Comparison of ENCODE assay signal across 8 cellular contexts in genomic region chr19:49436381-49437017, GRCh38. TPM values are rescaled to one million over a fixed set of nuclear protein-coding genes. Genes with fewer than 3 reads are reported as not detected.
DNase-seq lines count a peak whose midpoint lies in the region; ATAC-seq and TF ChIP-seq lines count a peak whose summit lies in the region.
"Had no signal": no experiment of that assay in that cellular context is flagged by ENCODE, and none has a peak within 500 bp of the region (broad histone marks: within the 10 kb centered on the region; RNA-seq: fewer than 3 reads in every experiment).

No MANE protein-coding gene starts in this region.

- H3K4me2 ChIP-seq in HCT116 (ENCODE audit: low read length) (no peak overlapping the region), mesenchymal stem cell (ENCODE audit: low read length, poor library complexity, severe bottlenecking) (no peak overlapping the region)

- CTCF ChIA-PET in HCT116 (lab: Charles Lee), result no interaction called here

- H3K14ac ChIP-seq in mesenchymal stem cell (ENCODE audit: low read length in 2 of 2), result no peak overlapping the region

- TF ChIP-seq CTCF in HCT116 (IDR thresholded peaks at IDR 0.05 in 2 of 3, conservative IDR thresholded peaks at IDR 0.05 in 1 of 3; ENCODE audit: borderline replicate concordance in 1 of 3, insufficient read depth in 1 of 3, low read depth in 2 of 3, low read length in 2 of 3) (no peak), endodermal cell (conservative IDR thresholded peaks at IDR 0.05) (no peak)

- no peak for TF ChIP-seq RAD21 in HCT116 (IDR thresholded peaks at IDR 0.05; ENCODE audit: low read depth)

- H3K9me3 ChIP-seq in HCT116 (ENCODE audit: control insufficient read depth in 1 of 2, insufficient read depth in 1 of 2, low read depth in 1 of 2, low read length in 2 of 2) (no peaks in the 10 kb centered on the region), endodermal cell (ENCODE audit: control insufficient read depth, low read length) (no peaks in the 10 kb centered on the region), mesenchymal stem cell (ENCODE audit: control insufficient read depth, low read length) (no peaks in the 10 kb centered on the region)
- H3K9me3 ChIP-seq: right atrium auricular region had no signal

- no peak overlapping the region for H3K18ac ChIP-seq in mesenchymal stem cell (ENCODE audit: low read depth in 1 of 2, low read length in 2 of 2)

- no peak overlapping the region for H3K27ac Mint-ChIP-seq in endodermal cell

- POLR2A ChIA-PET in HCT116 (lab: Charles Lee), result no interaction called here

- no peak overlapping the region for H2BK15ac ChIP-seq in mesenchymal stem cell (ENCODE audit: low read depth, poor library complexity, severe bottlenecking)

- H4K20me1 ChIP-seq in HCT116 (ENCODE audit: insufficient read depth), result no peaks in the 10 kb centered on the region

- no peak overlapping the region for H2AK5ac ChIP-seq in mesenchymal stem cell (ENCODE audit: low read length, severe bottlenecking)

- H4K8ac ChIP-seq in mesenchymal stem cell (ENCODE audit: low read length), result no peak overlapping the region

- H3K79me1 ChIP-seq in mesenchymal stem cell (replicated peaks; ENCODE audit: low read length, poor library complexity, severe bottlenecking), result no peaks in the 10 kb centered on the region

- no peak overlapping the region for H3K4me3 Mint-ChIP-seq in endodermal cell

- H2BK120ac ChIP-seq in mesenchymal stem cell (ENCODE audit: low read depth, low read length), result no peak overlapping the region

- H3K9me2 ChIP-seq in HCT116 (ENCODE audit: insufficient read depth), result no peaks in the 10 kb centered on the region

- peaks cover 97% of the 10 kb centered on the region for H3K27me3 Mint-ChIP-seq in endodermal cell (ENCODE audit: insufficient read depth)

- RAD21 ChIA-PET in HCT116 (lab: Charles Lee; ENCODE audit: low non-redundant PET in 1 of 2, low total read pairs in 2 of 2, uncharacterized antibody in 2 of 2, unreplicated experiment in 2 of 2), result no interaction called here

- H2BK5ac ChIP-seq in mesenchymal stem cell (ENCODE audit: low read depth, low read length, poor library complexity, severe bottlenecking), result no peak overlapping the region

- peaks cover 21% of the 10 kb centered on the region for H3K27me3 ChIP-seq in HCT116 (ENCODE audit: insufficient read depth, low read length)
- peaks cover 100% of the 10 kb centered on the region for H3K27me3 ChIP-seq in endodermal cell (ENCODE audit: control insufficient read depth, insufficient read depth, low read length, poor library complexity, severe bottlenecking)
- peaks cover 58 to 78% of the 10 kb centered on the region in 2 experiments for H3K27me3 ChIP-seq in mesenchymal stem cell (ENCODE audit: control insufficient read depth in 1 of 2, insufficient read depth in 1 of 2, low read length in 2 of 2)

- H3K4me1 ChIP-seq in HCT116 (ENCODE audit: control insufficient read depth in 1 of 2, insufficient read depth in 2 of 2, low read length in 2 of 2) (peaks cover 0 to 4% of the 10 kb centered on the region in 2 experiments; a peak in 1 of 4 replicates), endodermal cell (ENCODE audit: control insufficient read depth, insufficient read depth, low read length) (no peaks in the 10 kb centered on the region), mesenchymal stem cell (ENCODE audit: control insufficient read depth, insufficient read depth, low read depth, low read length) (peaks cover 8% of the 10 kb centered on the region)

- no peak overlapping the region for H4K91ac ChIP-seq in mesenchymal stem cell (ENCODE audit: low read length)

- peaks cover 14% of the 10 kb centered on the region for H3K9me3 Mint-ChIP-seq in endodermal cell

- no peak overlapping the region for H3K4ac ChIP-seq in mesenchymal stem cell (ENCODE audit: low read depth in 1 of 2, low read length in 2 of 2)

- H3K79me2 ChIP-seq in HCT116 (ENCODE audit: insufficient read depth, low read length), result no peaks in the 10 kb centered on the region

- peaks cover 4% of the 10 kb centered on the region for H3K36me3 Mint-ChIP-seq in endodermal cell (ENCODE audit: low read depth)

- BruUV-seq in HCT116 (replicated peaks; lab: Mats Ljungman, UMichigan), result no TSS peak

- no peak overlapping the region for H2BK12ac ChIP-seq in mesenchymal stem cell (ENCODE audit: low read length in 2 of 2)

- no peaks in the 10 kb centered on the region for H3K4me1 Mint-ChIP-seq in endodermal cell

- no peak overlapping the region for H2AFZ ChIP-seq in HCT116 (ENCODE audit: low read depth, low read length, poor library complexity, severe bottlenecking)
- no peak overlapping the region for H2AFZ ChIP-seq in mesenchymal stem cell (ENCODE audit: low read depth, low read length)

- H3K36me3 ChIP-seq in HCT116 (ENCODE audit: control insufficient read depth in 1 of 2, insufficient read depth in 2 of 2, low read length in 2 of 2), result no peaks in the 10 kb centered on the region
- H3K36me3 ChIP-seq in endodermal cell (ENCODE audit: control insufficient read depth, insufficient read depth, low read length), result no peaks in the 10 kb centered on the region
- no peaks in the 10 kb centered on the region for H3K36me3 ChIP-seq in mesenchymal stem cell (ENCODE audit: control insufficient read depth in 1 of 2, insufficient read depth in 2 of 2, low read depth in 1 of 2, low read length in 2 of 2)
- H3K36me3 ChIP-seq: right atrium auricular region had no signal

- intact Hi-C loops in HCT116 (cut with micrococcal nuclease), result no loop called here

- DNase-seq in HCT116 (ENCODE audit: low read depth, low spot score) (no peak), endodermal cell (peak; percentile 94), mesenchymal stem cell (no peak)
- DNase-seq in activated CD4-positive, alpha-beta T cell treated with anti-CD3 and anti-CD28 coated beads for 48 hours, result peak; percentile 86
- peak in 2 of 3 donors; percentile 55 to 70 for DNase-seq in stimulated activated CD4-positive, alpha-beta T cell treated with anti-CD3 and anti-CD28 coated beads, TNF-alpha, amount 100 ng/mL, for 48 hours (ENCODE audit: low read depth in 3 of 3)

- H3K27ac ChIP-seq in HCT116 (ENCODE audit: low read depth, low read length), result no peak overlapping the region
- H3K27ac ChIP-seq in endodermal cell (ENCODE audit: low read depth, low read length), result no peak overlapping the region
- no peak overlapping the region for H3K27ac ChIP-seq in mesenchymal stem cell (ENCODE audit: low read length, poor library complexity, severe bottlenecking)
- H3K27ac ChIP-seq: right atrium auricular region had no signal

- 57 to 64% methylated on average over 21 to 42 of the region's 42 CpGs for WGBS in endodermal cell (ENCODE audit: insufficient coverage in 1 of 2, insufficient read length in 1 of 2), 2 experiments
- 14% methylated on average over 42 of the region's 42 CpGs for WGBS in mesenchymal stem cell

- H3K4me3 ChIP-seq in HCT116 (replicated peaks in 1 of 2; ENCODE audit: low read depth in 1 of 2, low read length in 2 of 2), result no peak overlapping the region
- no peak overlapping the region for H3K4me3 ChIP-seq in endodermal cell (ENCODE audit: low read length)
- no peak overlapping the region for H3K4me3 ChIP-seq in mesenchymal stem cell (ENCODE audit: insufficient read depth in 1 of 2, low read depth in 1 of 2, low read length in 2 of 2)
- H3K4me3 ChIP-seq: right atrium auricular region had no signal

- TF ChIP-seq POLR2A in HCT116 (IDR thresholded peaks at IDR 0.05; ENCODE audit: borderline replicate concordance, extremely low read depth, insufficient read depth, insufficient read length), result no peak

- ATAC-seq in HCT116, result peak; percentile 68
- ATAC-seq in GM21526 (IDR thresholded peaks at IDR 0.05; ENCODE audit: low FRiP score, unreplicated experiment), result no peak
- ATAC-seq in HG03565 (IDR thresholded peaks at IDR 0.05; ENCODE audit: unreplicated experiment), result no peak

- H3K23ac ChIP-seq in mesenchymal stem cell (ENCODE audit: low read length in 2 of 2), result peak overlapping the region in 1 of 2 experiments; percentile 37

- H3K9ac ChIP-seq in HCT116 (ENCODE audit: low read length), result no peak overlapping the region
- no peak overlapping the region for H3K9ac ChIP-seq in endodermal cell (ENCODE audit: extremely low read depth, low read length, poor library complexity, severe bottlenecking)
- no peak overlapping the region for H3K9ac ChIP-seq in mesenchymal stem cell (ENCODE audit: low read length)

TF ChIP-seq in HCT116, 20 proteins besides CTCF, POLR2A, EP300 and RAD21 (continues in another document):
- TF ChIP-seq ZFX (IDR thresholded peaks at IDR 0.05) (no peak), TCF7L2 (IDR thresholded peaks at IDR 0.05; ENCODE audit: borderline replicate concordance, extremely low read depth, insufficient read depth, insufficient read length) (no peak), EGR1 (IDR thresholded peaks at IDR 0.05; ENCODE audit: low read depth) (no peak), YY1 (IDR thresholded peaks at IDR 0.05; ENCODE audit: extremely low read depth, insufficient replicate concordance, low read depth, low read length) (no peak)

RNA-seq across cellular contexts. Expression of gene SLC17A7, which starts 4.8 kb away (rescaled TPM):
- total RNA-seq in HCT116 (2021; ENCODE audit: unreplicated experiment) (1.8 TPM), endodermal cell (under 1 TPM; 0.22 to 0.33 TPM)
- polyA plus RNA-seq in HCT116 (2012), result 2.0 and 2.4 TPM in 2 replicates
- 1.00 TPM for polyA plus RNA-seq in endodermal cell (2013, experiment 1 of 2)
- 1.1 TPM for polyA plus RNA-seq in endodermal cell (2013, experiment 2 of 2)
- 0.66 TPM for polyA plus RNA-seq in mesenchymal stem cell (2013, experiment 1 of 2)
- polyA plus RNA-seq in mesenchymal stem cell (2013, experiment 2 of 2), result 0.63 TPM

RNA-seq across cellular contexts. Expression of gene GFY, which starts 11.3 kb away (rescaled TPM):
- 2.6 TPM for total RNA-seq in HCT116 (2021; ENCODE audit: unreplicated experiment)
- 3.9 and 4.9 TPM in 2 replicates for polyA plus RNA-seq in HCT116 (2012)
- under 1 TPM in 1 of 2 donors, not detected in 1; 0.18 TPM for total RNA-seq in endodermal cell
- 0.53 TPM for polyA plus RNA-seq in endodermal cell (2013, experiment 1 of 2)
- 0.41 TPM for polyA plus RNA-seq in endodermal cell (2013, experiment 2 of 2)
- not detected for polyA plus RNA-seq in mesenchymal stem cell (2013, experiment 1 of 2)
- not detected for polyA plus RNA-seq in mesenchymal stem cell (2013, experiment 2 of 2)
- total RNA-seq: right atrium auricular region had no signal

RNA-seq across cellular contexts. Expression of gene PTH2, which starts 13.3 kb away (rescaled TPM):
- 9.5 TPM for total RNA-seq in HCT116 (2021; ENCODE audit: unreplicated experiment)
- polyA plus RNA-seq in HCT116 (2012), result 2.8 and 4.4 TPM in 2 replicates
- total RNA-seq in endodermal cell, result not detected
- polyA plus RNA-seq in endodermal cell (2013, experiment 1 of 2), result 0.64 TPM
- 0.79 TPM for polyA plus RNA-seq in endodermal cell (2013, experiment 2 of 2)
- not detected for polyA plus RNA-seq in mesenchymal stem cell (2013, experiment 1 of 2)
- polyA plus RNA-seq in mesenchymal stem cell (2013, experiment 2 of 2), result not detected
- total RNA-seq: right atrium auricular region had no signal

RNA-seq across cellular contexts. Expression of gene PIH1D1, which starts 15.1 kb away (rescaled TPM):
- total RNA-seq in HCT116 (2021; ENCODE audit: unreplicated experiment), result 152 TPM
- 165 and 183 TPM in 2 replicates for polyA plus RNA-seq in HCT116 (2012)
- total RNA-seq in endodermal cell, result 100 to 1,000 TPM; 128 to 133 TPM
- 100 TPM for polyA plus RNA-seq in endodermal cell (2013, experiment 1 of 2)
- 90.8 TPM for polyA plus RNA-seq in endodermal cell (2013, experiment 2 of 2)
- 54.8 TPM for polyA plus RNA-seq in mesenchymal stem cell (2013, experiment 1 of 2)
- polyA plus RNA-seq in mesenchymal stem cell (2013, experiment 2 of 2), result 53.7 TPM

RNA-seq across cellular contexts. Expression of gene ALDH16A1, which starts 16.5 kb away (rescaled TPM):
- total RNA-seq in HCT116 (2021; ENCODE audit: unreplicated experiment) (22.8 TPM), endodermal cell (10 to 100 TPM; 52.8 to 57.1 TPM)
- polyA plus RNA-seq in HCT116 (2012), result 22.6 and 25.5 TPM in 2 replicates
- 27.4 TPM for polyA plus RNA-seq in endodermal cell (2013, experiment 1 of 2)
- polyA plus RNA-seq in endodermal cell (2013, experiment 2 of 2), result 32.6 TPM
- polyA plus RNA-seq in mesenchymal stem cell (2013, experiment 1 of 2), result 7.6 TPM
- polyA plus RNA-seq in mesenchymal stem cell (2013, experiment 2 of 2), result 6.8 TPM

Comparison
In these comparisons a context has a peak if more than half of its experiments do, and no peak if none do; other contexts are left out.
1. DNase-seq: peak in activated CD4-positive, alpha-beta T cell treated with anti-CD3 and anti-CD28 coated beads for 48 hours (single experiment), endodermal cell (single experiment) and stimulated activated CD4-positive, alpha-beta T cell treated with anti-CD3 and anti-CD28 coated beads, TNF-alpha, amount 100 ng/mL, for 48 hours (2 of 3); none in HCT116 (single experiment) and mesenchymal stem cell (single experiment).